Comparison of ENCODE assay signal across 11 cellular contexts in genomic region chr11:35945137-35945518, GRCh38. TPM values are rescaled to one million over a fixed set of nuclear protein-coding genes. Genes with fewer than 3 reads are reported as not detected.
DNase-seq lines count a peak whose midpoint lies in the region; ATAC-seq and TF ChIP-seq lines count a peak whose summit lies in the region.
"Had no signal": no experiment of that assay in that cellular context is flagged by ENCODE, and none has a peak within 500 bp of the region (broad histone marks: within the 10 kb centered on the region; RNA-seq: fewer than 3 reads in every experiment).

No MANE protein-coding gene starts in this region.

- no peak for ATAC-seq in Right ventricle myocardium inferior
- ATAC-seq in upper lobe of right lung, result no peak
- ATAC-seq in GM19395 (IDR thresholded peaks at IDR 0.05; ENCODE audit: unreplicated experiment), result no peak
- no peak for ATAC-seq in HG02623 (IDR thresholded peaks at IDR 0.05; ENCODE audit: unreplicated experiment)

- peak overlapping the region; percentile 75 for H3K4me3 ChIP-seq in left ventricle myocardium inferior
- peak overlapping the region; percentile 60 for H3K4me3 ChIP-seq in astrocyte of the cerebellum (ENCODE audit: low read depth, low read length)
- peak overlapping the region; percentile 59 for H3K4me3 ChIP-seq in mesodermal cell (ENCODE audit: extremely low read depth, insufficient read depth, low read length, poor library complexity, severe bottlenecking)
- H3K4me3 ChIP-seq in upper lobe of right lung, result peak overlapping the region; percentile 57

- intact Hi-C loops in left ventricle myocardium inferior (cut with micrococcal nuclease), result no loop called here
- intact Hi-C loops in Right ventricle myocardium inferior (cut with DNase I), result no loop called here
- intact Hi-C loops in upper lobe of right lung (cut with DNase I), result no loop called here

- H3K27me3 ChIP-seq in left ventricle myocardium inferior (ENCODE audit: low read depth), result peaks cover 34% of the 10 kb centered on the region
- H3K27me3 ChIP-seq in upper lobe of right lung, result no peaks in the 10 kb centered on the region

- no peak overlapping the region for H3K27ac ChIP-seq in left ventricle myocardium inferior (replicated peaks)
- no peak overlapping the region for H3K27ac ChIP-seq in mesodermal cell (ENCODE audit: low read depth, low read length, severe bottlenecking)
- H3K27ac ChIP-seq in upper lobe of right lung, result no peak overlapping the region

- WGBS in mesodermal cell (ENCODE audit: insufficient coverage in 2 of 2), 2 experiments, result 81% methylated on average over 2 of the region's 2 CpGs; no CpG with 5 or more reads in 1 of the 2 experiments

- in situ Hi-C loops in astrocyte of the cerebellum (cut with HindIII; ENCODE audit: low sequenced_read_pairs), result loop anchor here (5.0 kb wide), 1 partner anchor 62 kb away; no protein-coding TSS in a partner anchor

- H3K9me3 ChIP-seq in left ventricle myocardium inferior (replicated peaks), result no peaks in the 10 kb centered on the region
- H3K9me3 ChIP-seq in mesodermal cell (ENCODE audit: control insufficient read depth, low read length), result no peaks in the 10 kb centered on the region
- H3K9me3 ChIP-seq in upper lobe of right lung, result no peaks in the 10 kb centered on the region

- H3K36me3 ChIP-seq in left ventricle myocardium inferior (no peaks in the 10 kb centered on the region), mesodermal cell (ENCODE audit: control insufficient read depth, insufficient read depth, low read length) (no peaks in the 10 kb centered on the region), upper lobe of right lung (no peaks in the 10 kb centered on the region)

- TF ChIP-seq CTCF in left ventricle myocardium inferior (IDR thresholded peaks at IDR 0.05; ENCODE audit: borderline replicate concordance) (no peak), astrocyte of the cerebellum (IDR thresholded peaks at IDR 0.05; ENCODE audit: low read depth, low read length, missing control alignments) (no peak), upper lobe of right lung (IDR thresholded peaks at IDR 0.05) (no peak)

- H3K4me1 ChIP-seq in left ventricle myocardium inferior, result peaks cover 19% of the 10 kb centered on the region
- peaks cover 20% of the 10 kb centered on the region for H3K4me1 ChIP-seq in mesodermal cell (ENCODE audit: control insufficient read depth, insufficient read depth, low read length, poor library complexity, severe bottlenecking)
- H3K4me1 ChIP-seq in upper lobe of right lung, result peaks cover 11% of the 10 kb centered on the region

- DNase-seq in left ventricle myocardium inferior, result no peak
- no peak for DNase-seq in Right ventricle myocardium inferior (ENCODE audit: missing footprints)
- no peak for DNase-seq in astrocyte of the cerebellum (ENCODE audit: low read depth)
- DNase-seq in upper lobe of right lung, result no peak
- no peak for DNase-seq in NCI-H2081 (lab: John Stamatoyannopoulos, UW)
- DNase-seq: activated CD4-positive, alpha-beta T cell treated with anti-CD3 and anti-CD28 coated beads, Interleukin-2, amount 50 U/mL, for 4 hours; GOT3; NCI-H1436 had no signal

RNA-seq across cellular contexts. Expression of gene LDLRAD3, which starts 1.3 kb away (rescaled TPM):
- total RNA-seq in left ventricle myocardium inferior (1.0 TPM), Right ventricle myocardium inferior (1.7 TPM), upper lobe of right lung (7.9 TPM)
- 19.1 TPM for polyA plus RNA-seq in mesodermal cell (2013, experiment 1 of 2)
- 17.1 TPM for polyA plus RNA-seq in mesodermal cell (2013, experiment 2 of 2)
